Comparison of ENCODE assay signal across 8 cellular contexts in genomic region chr16:30774367-30775130, GRCh38. TPM values are rescaled to one million over a fixed set of nuclear protein-coding genes. Genes with fewer than 3 reads are reported as not detected.
DNase-seq lines count a peak whose midpoint lies in the region; ATAC-seq and TF ChIP-seq lines count a peak whose summit lies in the region.

No MANE protein-coding gene starts in this region.

- POLR2A ChIA-PET in naive thymus-derived CD8-positive, alpha-beta T cell (lab: Charles Lee), result interaction anchor here (0.5 to 1.5 kb wide), 11 partner anchors 12 to 723 kb away, joined by 3 to 8 read pairs (median 4); partner anchors contain the start of genes PHKG2 and RNF40

- H3F3A ChIP-seq in OCI-LY1 (ENCODE audit: insufficient read depth, low read length), result no peaks in the 10 kb centered on the region

- H3K4me3 Mint-ChIP-seq in endodermal cell, result peak overlapping the region; percentile 82
- peak overlapping the region; percentile 84 to 96 (median 92) for H3K4me3 Mint-ChIP-seq in naive thymus-derived CD8-positive, alpha-beta T cell

- WGBS in endodermal cell (ENCODE audit: insufficient coverage in 1 of 2, insufficient read length in 1 of 2), 2 experiments, result 80 to 81% methylated on average over 5 to 8 of the region's 8 CpGs

- H3K4me1 ChIP-seq in OCI-LY1 (ENCODE audit: insufficient read depth, low read length, severe bottlenecking) (no peaks in the 10 kb centered on the region), endodermal cell (ENCODE audit: control insufficient read depth, insufficient read depth, low read length) (no peaks in the 10 kb centered on the region)

- peaks cover 53% of the 10 kb centered on the region for H3K36me3 ChIP-seq in OCI-LY1 (ENCODE audit: insufficient read depth, low read length)
- peaks cover 45% of the 10 kb centered on the region for H3K36me3 ChIP-seq in endodermal cell (ENCODE audit: control insufficient read depth, insufficient read depth, low read length)

- TF ChIP-seq CTCF in AG10803 (conservative IDR thresholded peaks at IDR 0.05; ENCODE audit: low read length) (no peak), OCI-LY1 (IDR thresholded peaks at IDR 0.05; ENCODE audit: low read length) (no peak), endodermal cell (conservative IDR thresholded peaks at IDR 0.05) (no peak)

- peak overlapping the region; percentile 95 for H3K27ac Mint-ChIP-seq in endodermal cell
- peak overlapping the region in 9 of 10 donors; percentile 16 to 82 (median 60) for H3K27ac Mint-ChIP-seq in naive thymus-derived CD8-positive, alpha-beta T cell

- H3K4me2 ChIP-seq in OCI-LY1 (ENCODE audit: low read length), result peak overlapping the region; percentile 37; the same call in 1 of the 2 replicates

- H3K27me3 ChIP-seq in OCI-LY1 (ENCODE audit: insufficient read depth, low read length), result no peaks in the 10 kb centered on the region
- H3K27me3 ChIP-seq in endodermal cell (ENCODE audit: control insufficient read depth, insufficient read depth, low read length, poor library complexity, severe bottlenecking), result no peaks in the 10 kb centered on the region

- no peaks in the 10 kb centered on the region for H3K9me3 Mint-ChIP-seq in endodermal cell
- no peaks in the 10 kb centered on the region for H3K9me3 Mint-ChIP-seq in naive thymus-derived CD8-positive, alpha-beta T cell

- H3K4me1 Mint-ChIP-seq in endodermal cell, result peaks cover 13% of the 10 kb centered on the region
- peaks cover 23 to 32% (median 28%) of the 10 kb centered on the region in 4 donors for H3K4me1 Mint-ChIP-seq in naive thymus-derived CD8-positive, alpha-beta T cell

- peak; percentile 2 to 3 for ATAC-seq in naive thymus-derived CD8-positive, alpha-beta T cell

- no peaks in the 10 kb centered on the region for H3K9me2 ChIP-seq in OCI-LY1 (ENCODE audit: low read depth, low read length)

- H3K9ac ChIP-seq in OCI-LY1 (ENCODE audit: low read length), result no peak overlapping the region
- H3K9ac ChIP-seq in endodermal cell (ENCODE audit: extremely low read depth, low read length, poor library complexity, severe bottlenecking), result no peak overlapping the region

- H2AFZ ChIP-seq in OCI-LY1 (ENCODE audit: low read length), result no peak overlapping the region

- no peaks in the 10 kb centered on the region for H3K79me2 ChIP-seq in OCI-LY1 (ENCODE audit: insufficient read depth, low read length)

- H4K20me1 ChIP-seq in OCI-LY1 (ENCODE audit: insufficient read depth, low read length), result no peaks in the 10 kb centered on the region

- no peaks in the 10 kb centered on the region for H3K27me3 Mint-ChIP-seq in endodermal cell (ENCODE audit: insufficient read depth)
- H3K27me3 Mint-ChIP-seq in naive thymus-derived CD8-positive, alpha-beta T cell, result peaks cover 0 to 5% (median 2%) of the 10 kb centered on the region in 5 donors

- H3K4me3 ChIP-seq in AG10803 (ENCODE audit: low read length) (peak overlapping the region; percentile 80), OCI-LY1 (ENCODE audit: low read depth, low read length, poor library complexity, severe bottlenecking) (peak overlapping the region; percentile 52), endodermal cell (ENCODE audit: low read length) (peak overlapping the region; percentile 84)

- H3K36me3 Mint-ChIP-seq in endodermal cell (ENCODE audit: low read depth), result peaks cover 36% of the 10 kb centered on the region
- peaks cover 0 to 46% (median 4%) of the 10 kb centered on the region in 3 donors for H3K36me3 Mint-ChIP-seq in naive thymus-derived CD8-positive, alpha-beta T cell

- DNase-seq in AG10803 (ENCODE audit: low read depth), result no peak
- DNase-seq in endodermal cell, result peak; percentile 60
- DNase-seq in naive thymus-derived CD8-positive, alpha-beta T cell, result no peak
- DNase-seq in epidermal melanocyte (ENCODE audit: insufficient read length, low spot score), result no peak
- DNase-seq in DMS 273 (lab: John Stamatoyannopoulos, UW; ENCODE audit: unreplicated experiment), result no peak
- no peak for DNase-seq in Ammon's horn (ENCODE audit: low spot score)
- no peak for DNase-seq in stimulated activated CD4-positive, alpha-beta T cell treated with anti-CD3 and anti-CD28 coated beads, Interleukin-2, amount 100 ng/mL, for 24 hours

- H3K9me3 ChIP-seq in OCI-LY1 (ENCODE audit: low read length) (no peaks in the 10 kb centered on the region), endodermal cell (ENCODE audit: control insufficient read depth, low read length) (no peaks in the 10 kb centered on the region)

- H3K27ac ChIP-seq in OCI-LY1 (ENCODE audit: low read depth, low read length, poor library complexity, severe bottlenecking), result no peak overlapping the region
- H3K27ac ChIP-seq in endodermal cell (ENCODE audit: low read depth, low read length), result no peak overlapping the region

RNA-seq across cellular contexts. Expression of gene RNF40, which starts 12.4 kb away (rescaled TPM):
- 10 to 100 TPM; 88.4 to 95.8 TPM for total RNA-seq in endodermal cell
- polyA plus RNA-seq in endodermal cell (2013, experiment 1 of 2), result 89.1 TPM
- polyA plus RNA-seq in endodermal cell (2013, experiment 2 of 2), result 85.4 TPM
- total RNA-seq in naive thymus-derived CD8-positive, alpha-beta T cell, result 100 to 1,000 TPM; 112 to 114 TPM
- polyA plus RNA-seq in naive thymus-derived CD8-positive, alpha-beta T cell, result 10 to 100 TPM; 24.4 to 52.4 (median 27.2) TPM

RNA-seq across cellular contexts. Expression of gene ZNF629, which starts 12.5 kb away (rescaled TPM):
- 10 to 100 TPM; 31.8 to 33.3 TPM for total RNA-seq in endodermal cell
- 24.3 TPM for polyA plus RNA-seq in endodermal cell (2013, experiment 1 of 2)
- 24.7 TPM for polyA plus RNA-seq in endodermal cell (2013, experiment 2 of 2)
- total RNA-seq in naive thymus-derived CD8-positive, alpha-beta T cell, result 1 to 10 TPM; 9.3 to 10.0 TPM
- 1 to 10 TPM in 1 of 3 donors, under 1 TPM in 2; 0.17 to 2.5 (median 0.91) TPM for polyA plus RNA-seq in naive thymus-derived CD8-positive, alpha-beta T cell

RNA-seq across cellular contexts. Expression of gene CFAP119, which starts 12.7 kb away (rescaled TPM):
- 10 to 100 TPM in 1 of 2 donors, 1 to 10 TPM in 1; 6.9 to 12.6 TPM for total RNA-seq in endodermal cell
- polyA plus RNA-seq in endodermal cell (2013, experiment 1 of 2), result 8.2 TPM
- 9.1 TPM for polyA plus RNA-seq in endodermal cell (2013, experiment 2 of 2)
- 1 to 10 TPM; 2.0 to 4.1 TPM for total RNA-seq in naive thymus-derived CD8-positive, alpha-beta T cell
- under 1 TPM; 0.11 to 0.38 (median 0.31) TPM for polyA plus RNA-seq in naive thymus-derived CD8-positive, alpha-beta T cell

RNA-seq across cellular contexts. Expression of gene PHKG2, which starts 26.3 kb away (rescaled TPM):
- total RNA-seq in endodermal cell, result 10 to 100 TPM; 49.8 to 54.8 TPM
- 33.9 TPM for polyA plus RNA-seq in endodermal cell (2013, experiment 1 of 2)
- polyA plus RNA-seq in endodermal cell (2013, experiment 2 of 2), result 33.8 TPM
- 10 to 100 TPM; 50.2 to 53.7 TPM for total RNA-seq in naive thymus-derived CD8-positive, alpha-beta T cell
- polyA plus RNA-seq in naive thymus-derived CD8-positive, alpha-beta T cell, result 10 to 100 TPM; 39.7 to 43.1 (median 40.6) TPM
